8 cellular contexts compared by ENCODE assay signal in genomic region chr11:72239849-72240460, GRCh38. TPM values are rescaled to one million over a fixed set of nuclear protein-coding genes. Genes with fewer than 3 reads are reported as not detected.
DNase-seq lines count a peak whose midpoint lies in the region; ATAC-seq and TF ChIP-seq lines count a peak whose summit lies in the region.

No MANE protein-coding gene starts in this region.

- H3K27ac ChIP-seq in Panc1 (ENCODE audit: low read length) (peak overlapping the region; percentile 60; the same call in 1 of the 2 replicates), ovary (no peak overlapping the region)
- no peak overlapping the region for H3K27ac ChIP-seq in effector memory CD4-positive, alpha-beta T cell (ENCODE audit: insufficient read depth, low read length, poor library complexity, severe bottlenecking)

- no peak for TF ChIP-seq EP300 in ovary (IDR thresholded peaks at IDR 0.05)

- ATAC-seq in Panc1 (peak; percentile 63), HG02798 (IDR thresholded peaks at IDR 0.05; ENCODE audit: poor library complexity, unreplicated experiment) (no peak)

- TF ChIP-seq CTCF in Panc1 (IDR thresholded peaks at IDR 0.05), result no peak
- peak in 1 of 3 donors; percentile 9 for TF ChIP-seq CTCF in ovary (IDR thresholded peaks at IDR 0.05)

- no TSS peak for BruUV-seq in Panc1 (replicated peaks; lab: Mats Ljungman, UMichigan)

- CTCF ChIA-PET in Panc1 (lab: Charles Lee), result interaction anchor here (1.2 kb wide), 1 partner anchor 191 kb away, joined by 4 read pairs; no protein-coding TSS in a partner anchor

- WGBS in ovary, 3 donors, result 1 to 2% (median 1%) methylated on average over 25 to 69 of the region's 69 CpGs

- DNase-seq in DMS53 (lab: John Stamatoyannopoulos, UW) (peak; percentile 89), Panc1 (ENCODE audit: low read depth, low spot score) (no peak), fibroblast of peridontal ligament (ENCODE audit: extremely low read depth) (peak; percentile 23), ovary (peak in 4 of 5 donors; percentile 41 to 76 (median 68)), HK-2 (ENCODE audit: unreplicated experiment) (no peak), NCI-H1105 (lab: John Stamatoyannopoulos, UW) (no peak)
- no peak for DNase-seq in effector memory CD4-positive, alpha-beta T cell

- intact Hi-C loops in Panc1 (cut with micrococcal nuclease; ENCODE audit: unreplicated experiment), result no loop called here
- intact Hi-C loops in ovary (cut with DNase I), result loop anchor here in 1 of 4 donors (10.0 kb wide), 1 partner anchor 235 kb away; no protein-coding TSS in a partner anchor

- no peak for TF ChIP-seq POLR2A in ovary (IDR thresholded peaks at IDR 0.05)

- H3K4me1 ChIP-seq in Panc1 (ENCODE audit: control insufficient read depth, insufficient read depth, low read length) (peaks cover 15% of the 10 kb centered on the region), ovary (ENCODE audit: insufficient read depth) (peaks cover 11% of the 10 kb centered on the region)
- H3K4me1 ChIP-seq in effector memory CD4-positive, alpha-beta T cell (ENCODE audit: control insufficient read depth, insufficient read depth, low read length, poor library complexity, severe bottlenecking), result peaks cover 25% of the 10 kb centered on the region

- H3K4me3 ChIP-seq in Panc1 (ENCODE audit: low read depth in 2 of 2, low read length in 2 of 2), result peak overlapping the region; percentile 28 to 46
- H3K4me3 ChIP-seq in ovary, result peak overlapping the region; percentile 25
- H3K4me3 ChIP-seq in effector memory CD4-positive, alpha-beta T cell (ENCODE audit: insufficient read depth, low read depth, low read length, poor library complexity, severe bottlenecking), result no peak overlapping the region

- H3K9me3 ChIP-seq in Panc1 (ENCODE audit: control insufficient read depth, insufficient read depth, low read depth, low read length), result no peaks in the 10 kb centered on the region
- H3K9me3 ChIP-seq in ovary, result no peaks in the 10 kb centered on the region
- H3K9me3 ChIP-seq in effector memory CD4-positive, alpha-beta T cell (ENCODE audit: control insufficient read depth, low read length), result no peaks in the 10 kb centered on the region

- in situ Hi-C loops in Panc1 (cut with HindIII; ENCODE audit: low pct_unique_long_range_greater_than_20kb, low sequenced_read_pairs), result no loop called here

- H3K27me3 ChIP-seq in Panc1 (ENCODE audit: control insufficient read depth, insufficient read depth, low read length), result no peaks in the 10 kb centered on the region
- H3K27me3 ChIP-seq in ovary, result peaks cover 12% of the 10 kb centered on the region
- peaks cover 49% of the 10 kb centered on the region for H3K27me3 ChIP-seq in effector memory CD4-positive, alpha-beta T cell (replicated peaks; ENCODE audit: control insufficient read depth, insufficient read depth, low read length, poor library complexity, severe bottlenecking)

- peaks cover 5% of the 10 kb centered on the region for H3K36me3 ChIP-seq in Panc1 (ENCODE audit: control insufficient read depth, insufficient read depth, low read length)
- H3K36me3 ChIP-seq in ovary, result no peaks in the 10 kb centered on the region
- peaks cover 23% of the 10 kb centered on the region for H3K36me3 ChIP-seq in effector memory CD4-positive, alpha-beta T cell (ENCODE audit: control insufficient read depth, insufficient read depth, low read length)

- POLR2A ChIA-PET in Panc1 (lab: Charles Lee), result no interaction called here

RNA-seq across cellular contexts. Expression of gene PHOX2A, which starts 4.0 kb away (rescaled TPM):
- total RNA-seq in Panc1 (2021; ENCODE audit: unreplicated experiment) (not detected), ovary (not detected)
- polyA plus RNA-seq in Panc1 (2012; ENCODE audit: insufficient read length), result not detected
- not detected for polyA plus RNA-seq in ovary

RNA-seq across cellular contexts. Expression of gene INPPL1, which starts 15.4 kb away (rescaled TPM):
- total RNA-seq in Panc1 (2021; ENCODE audit: unreplicated experiment), result 298 TPM
- polyA plus RNA-seq in Panc1 (2012; ENCODE audit: insufficient read length), result 383 TPM
- total RNA-seq in ovary, result 100 to 1,000 TPM in 5 of 7 donors, 10 to 100 TPM in 2; 48.4 to 208 (median 136) TPM
- polyA plus RNA-seq in ovary, result 10 to 100 TPM; 77.3 to 86.6 TPM

RNA-seq across cellular contexts. Expression of gene FOLR2, which starts 23.4 kb away (rescaled TPM):
- total RNA-seq in Panc1 (2021; ENCODE audit: unreplicated experiment) (not detected), ovary (10 to 100 TPM in 3 of 7 donors, 1 to 10 TPM in 4; 2.4 to 14.1 (median 10.0) TPM)
- not detected for polyA plus RNA-seq in Panc1 (2012; ENCODE audit: insufficient read length)
- 10 to 100 TPM; 15.5 to 45.7 TPM for polyA plus RNA-seq in ovary

RNA-seq across cellular contexts. Expression of gene FOLR1, which starts 48.0 kb away (rescaled TPM):
- total RNA-seq in Panc1 (2021; ENCODE audit: unreplicated experiment) (not detected), ovary (100 to 1,000 TPM in 1 of 7 donors, 10 to 100 TPM in 1, 1 to 10 TPM in 3, under 1 TPM in 1, not detected in 1; 0.35 to 108 (median 4.3) TPM)
- not detected for polyA plus RNA-seq in Panc1 (2012; ENCODE audit: insufficient read length)
- 10 to 100 TPM in 1 of 2 donors, under 1 TPM in 1; 0.31 to 10.3 TPM for polyA plus RNA-seq in ovary

Comparison
In these comparisons a context has a peak if more than half of its experiments do, and no peak if none do; other contexts are left out.
1. DNase-seq: peak in DMS53 (single experiment), fibroblast of peridontal ligament (single experiment) and ovary (4 of 5); none in Panc1 (single experiment), HK-2 (single experiment), NCI-H1105 (single experiment) and effector memory CD4-positive, alpha-beta T cell (0 of 3).